In the genomic region with DNA sequence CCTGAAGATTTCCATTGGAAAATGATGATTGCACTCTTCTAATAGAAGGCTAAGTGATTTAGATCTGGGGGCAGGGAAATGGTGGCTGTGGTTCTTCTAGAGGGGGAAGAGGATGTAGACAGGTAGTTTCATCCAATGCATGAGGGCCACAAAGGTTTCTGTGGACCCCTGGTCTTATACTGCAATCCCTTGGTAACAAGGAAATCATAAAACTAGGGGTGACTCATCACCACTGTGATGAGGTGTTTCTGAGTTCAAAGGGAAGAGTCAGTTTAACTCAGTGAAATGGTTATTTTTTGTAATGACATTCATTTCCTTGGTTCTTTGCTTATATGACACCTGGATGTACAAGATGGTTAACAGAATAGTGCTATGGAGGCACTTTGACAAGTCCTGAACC, we compare ENCODE assay signal across 17 cellular contexts. TPM values are rescaled to one million over a fixed set of nuclear protein-coding genes. Genes with fewer than 3 reads are reported as not detected.
DNase-seq lines count a peak whose midpoint lies in the region; ATAC-seq and TF ChIP-seq lines count a peak whose summit lies in the region.
"Had no signal": no experiment of that assay in that cellular context is flagged by ENCODE, and none has a peak within 500 bp of the region (broad histone marks: within the 10 kb centered on the region; RNA-seq: fewer than 3 reads in every experiment).

No MANE protein-coding gene starts in this region.

- H3K4me3 Mint-ChIP-seq in stimulated activated naive CD8-positive, alpha-beta T cell treated with anti-CD3 and anti-CD28 coated beads, Interleukin-15, amount 100 ng/mL, for 72 hours, result no peak overlapping the region
- H3K4me3 Mint-ChIP-seq: activated CD4-positive, alpha-beta memory T cell treated with anti-CD3 and anti-CD28 coated beads for 36 hours; natural killer cell; T-helper 1 cell treated with Interleukin-12 subunit alpha and Interleukin-12 subunit beta and Interleukin-4 antibody, amounts not matched to agents 30 μg/mL and 1 μg/mL, for 36 hours had no signal

- CTCF ChIA-PET in mammary epithelial cell (lab: Charles Lee; ENCODE audit: low non-redundant PET), result interaction anchor here (0.7 kb wide), 1 partner anchor 1536 kb away, joined by 4 read pairs; no protein-coding TSS in a partner anchor

- no peak overlapping the region for H3K27ac ChIP-seq in mammary epithelial cell (ENCODE audit: insufficient read depth, low read depth, low read length)

- peaks cover 26% of the 10 kb centered on the region for H3K27me3 Mint-ChIP-seq in stimulated activated naive CD8-positive, alpha-beta T cell treated with anti-CD3 and anti-CD28 coated beads, Interleukin-15, amount 100 ng/mL, for 72 hours

- no peaks in the 10 kb centered on the region for H3K4me1 Mint-ChIP-seq in stimulated activated naive CD8-positive, alpha-beta T cell treated with anti-CD3 and anti-CD28 coated beads, Interleukin-15, amount 100 ng/mL, for 72 hours
- H3K4me1 Mint-ChIP-seq: natural killer cell had no signal

- TF ChIP-seq CTCF in AG10803 (conservative IDR thresholded peaks at IDR 0.05; ENCODE audit: low read length) (no peak), mammary epithelial cell (conservative IDR thresholded peaks at IDR 0.05 in 1 of 2, IDR thresholded peaks at IDR 0.05 in 1 of 2; ENCODE audit: extremely low read depth in 1 of 2, insufficient read depth in 1 of 2, low read depth in 1 of 2, low read length in 2 of 2) (no peak)

- H3K9me3 ChIP-seq in mammary epithelial cell (replicated peaks; ENCODE audit: insufficient read depth, low read length), result peaks cover 11% of the 10 kb centered on the region

- no peaks in the 10 kb centered on the region for H3K79me2 ChIP-seq in mammary epithelial cell (ENCODE audit: insufficient read depth, low read length)

- ATAC-seq in HG02973 (IDR thresholded peaks at IDR 0.05; ENCODE audit: unreplicated experiment) (no peak), GM18870 (IDR thresholded peaks at IDR 0.05; ENCODE audit: unreplicated experiment) (no peak), HG03342 (IDR thresholded peaks at IDR 0.05; ENCODE audit: unreplicated experiment) (no peak)
- no peak for ATAC-seq in stimulated activated naive CD8-positive, alpha-beta T cell treated with anti-CD3 and anti-CD28 coated beads, Interleukin-15, amount 100 ng/mL, for 72 hours
- ATAC-seq: GM12878, natural killer cell had no signal

- dilution Hi-C loops in mammary epithelial cell (cut with HindIII; ENCODE audit: low sequenced_read_pairs), result no loop called here

- H3K27me3 ChIP-seq in mammary epithelial cell (ENCODE audit: insufficient read depth, low read length), result no peaks in the 10 kb centered on the region

- H3K4me3 ChIP-seq in AG10803 (ENCODE audit: low read length) (no peak overlapping the region), mammary epithelial cell (replicated peaks in 1 of 3; ENCODE audit: insufficient read depth in 1 of 3, low read depth in 2 of 3, low read length in 3 of 3) (no peak overlapping the region)
- H3K4me3 ChIP-seq: GM12878 had no signal

- in situ Hi-C loops in mammary epithelial cell (cut with MboI; ENCODE audit: low sequenced_read_pairs in 2 of 2), result no loop called here

- no peak overlapping the region for H2AFZ ChIP-seq in mammary epithelial cell (ENCODE audit: low read depth, low read length)

- H3K4me1 ChIP-seq in mammary epithelial cell (ENCODE audit: insufficient read depth, low read length), result no peaks in the 10 kb centered on the region

- H3K9me3 Mint-ChIP-seq in stimulated activated naive CD8-positive, alpha-beta T cell treated with anti-CD3 and anti-CD28 coated beads, Interleukin-15, amount 100 ng/mL, for 72 hours, result no peaks in the 10 kb centered on the region
- H3K9me3 Mint-ChIP-seq: activated CD4-positive, alpha-beta memory T cell treated with anti-CD3 and anti-CD28 coated beads for 36 hours; natural killer cell; T-helper 1 cell treated with Interleukin-12 subunit alpha and Interleukin-12 subunit beta and Interleukin-4 antibody, amounts not matched to agents 30 μg/mL and 1 μg/mL, for 36 hours had no signal

- H3K36me3 ChIP-seq in mammary epithelial cell (ENCODE audit: insufficient read depth, low read length), result no peaks in the 10 kb centered on the region

- H4K20me1 ChIP-seq in mammary epithelial cell (ENCODE audit: insufficient read depth, low read length), result no peaks in the 10 kb centered on the region

- H3K9ac ChIP-seq in mammary epithelial cell (ENCODE audit: insufficient read depth, low read length), result no peak overlapping the region

- intact Hi-C loops in mammary epithelial cell (cut with micrococcal nuclease), result no loop called here

- no TSS peak for BruUV-seq in mammary epithelial cell (replicated peaks; lab: Mats Ljungman, UMichigan)

- no peak overlapping the region for H3K4me2 ChIP-seq in mammary epithelial cell (ENCODE audit: insufficient read depth, low read depth, low read length)

- no peak overlapping the region for H3K27ac Mint-ChIP-seq in stimulated activated naive CD8-positive, alpha-beta T cell treated with anti-CD3 and anti-CD28 coated beads, Interleukin-15, amount 100 ng/mL, for 72 hours
- H3K27ac Mint-ChIP-seq: activated CD4-positive, alpha-beta memory T cell treated with anti-CD3 and anti-CD28 coated beads for 36 hours; natural killer cell; T-helper 1 cell treated with Interleukin-12 subunit alpha and Interleukin-12 subunit beta and Interleukin-4 antibody, amounts not matched to agents 30 μg/mL and 1 μg/mL, for 36 hours had no signal

- DNase-seq in AG10803 (ENCODE audit: low read depth), result peak; percentile 47
- peak; percentile 88 for DNase-seq in M059J (ENCODE audit: low read depth)
- DNase-seq in mammary epithelial cell, result peak; percentile 27
- DNase-seq in kidney tubule cell (ENCODE audit: low spot score), result peak; percentile 90
- DNase-seq in stimulated activated naive CD8-positive, alpha-beta T cell treated with anti-CD3 and anti-CD28 coated beads, Interleukin-15, amount 100 ng/mL, for 72 hours, result no peak
- DNase-seq: activated CD4-positive, alpha-beta memory T cell treated with anti-CD3 and anti-CD28 coated beads for 36 hours; activated effector memory CD4-positive, alpha-beta T cell treated with anti-CD3 and anti-CD28 coated beads, Interleukin-2, amount 50 U/mL, for 16 hours; central memory CD4-positive, alpha-beta T cell; DMS 273 treated with DMSO at 0.1 percent for 48 hours; natural killer cell; NCI-H2081 treated with DMSO at 0.1 percent for 48 hours had no signal

RNA-seq across cellular contexts. Expression of gene B3GALT5, which starts 20.3 kb away (rescaled TPM):
- 1.3 and 1.8 TPM in 2 replicates for total RNA-seq in M059J (2014; rRNA removed; shearing (Covaris generic))
- not detected for total RNA-seq in mammary epithelial cell
- not detected for polyA plus RNA-seq in mammary epithelial cell
- polyA minus RNA-seq in mammary epithelial cell, result 0.26 TPM
- total RNA-seq: activated CD4-positive, alpha-beta memory T cell treated with anti-CD3 and anti-CD28 coated beads for 36 hours had no signal
- polyA plus RNA-seq: keratinocyte had no signal

Comparison
In these comparisons a context has a peak if more than half of its experiments do, and no peak if none do; other contexts are left out.
1. DNase-seq: peak in AG10803 (single experiment), M059J (single experiment), mammary epithelial cell (single experiment) and kidney tubule cell (single experiment); none in stimulated activated naive CD8-positive, alpha-beta T cell treated with anti-CD3 and anti-CD28 coated beads, Interleukin-15, amount 100 ng/mL, for 72 hours (0 of 2).